17 cellular contexts compared by ENCODE assay signal in the genomic region with DNA sequence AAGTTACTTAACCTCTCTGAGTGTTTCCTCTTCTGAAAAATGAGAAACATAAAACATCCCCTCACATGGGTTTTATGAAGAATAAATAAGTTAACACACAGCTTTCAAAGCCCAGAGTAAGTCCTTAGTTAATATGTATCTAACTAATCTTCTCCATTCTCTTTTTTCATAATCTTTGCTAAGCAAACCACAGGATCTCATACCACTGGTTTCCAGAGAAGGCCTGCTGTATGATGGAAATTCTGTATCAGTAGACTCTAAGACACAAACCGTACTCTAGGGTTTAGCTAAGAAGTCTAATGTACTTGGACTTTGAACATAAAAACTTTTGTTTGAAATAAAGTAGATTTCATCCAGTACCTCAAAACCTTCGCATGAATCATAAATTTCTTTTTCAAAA.
"Had no signal": no experiment of that assay in that cellular context is flagged by ENCODE, and none has a peak within 500 bp of the region (broad histone marks: within the 10 kb centered on the region; RNA-seq: fewer than 3 reads in every experiment).

No MANE protein-coding gene starts in this region.

- FAIRE-seq: endometrium had no signal

- H3K27ac ChIP-seq: body of pancreas, colonic mucosa, neutrophil had no signal

- H3K9me3 ChIP-seq: body of pancreas, colonic mucosa, neutrophil had no signal

- H3K4me1 ChIP-seq: body of pancreas, colonic mucosa had no signal

- H3K36me3 ChIP-seq: colonic mucosa, neutrophil had no signal

- H3K27me3 ChIP-seq: body of pancreas, colonic mucosa, neutrophil had no signal

- DNase-seq: activated CD4-positive, CD25-positive, alpha-beta regulatory T cell treated with anti-CD3 and anti-CD28 coated beads, Interleukin-2, amount 50 U/mL, for 72 hours; activated naive CD4-positive, alpha-beta T cell treated with anti-CD3 and anti-CD28 coated beads for 36 hours; activated naive CD8-positive, alpha-beta T cell treated with anti-CD3 and anti-CD28 coated beads, Interleukin-2, amount 50 U/mL, for 24 hours; activated T-cell treated with anti-CD3 and anti-CD28 coated beads for 4 hours; body of pancreas; caudate nucleus; colonic mucosa; hippocampal formation; mesendoderm; natural killer cell; retina; stimulated activated CD4-positive, alpha-beta T cell treated with anti-CD3 and anti-CD28 coated beads, Interleukin-15, amount 100 ng/mL, for 24 hours; stimulated activated CD4-positive, alpha-beta T cell treated with anti-CD3 and anti-CD28 coated beads, Interleukin-4, amount 100 ng/mL, for 1 hour; stimulated activated naive B cell treated with anti-CD40 and anti-IgM and Interleukin-4, amounts not matched to agents 10 μg/mL and 1 μg/mL and 100 μg/mL, for 72 hours; trophoblast cell had no signal

- H3K4me3 ChIP-seq: body of pancreas, colonic mucosa had no signal

- ATAC-seq: activated naive CD8-positive, alpha-beta T cell treated with anti-CD3 and anti-CD28 coated beads, Interleukin-2, amount 50 U/mL, for 24 hours; body of pancreas; natural killer cell; stimulated activated naive B cell treated with anti-CD40 and anti-IgM and Interleukin-4, amounts not matched to agents 10 μg/mL and 1 μg/mL and 100 μg/mL, for 72 hours had no signal
